Comparison of ENCODE assay signal across 1 cellular context in genomic region chr6:16723833-16724232, GRCh38.
TF ChIP-seq lines count a peak whose summit lies in the region.

No MANE protein-coding gene starts in this region.

TF ChIP-seq in GM23338, 12 proteins besides CTCF, POLR2A, EP300 and RAD21 (continued from another document):
- TF ChIP-seq REST (IDR thresholded peaks at IDR 0.05; ENCODE audit: unreplicated experiment) (no peak), EZH2phosphoT487 (IDR thresholded peaks at IDR 0.05; ENCODE audit: unreplicated experiment) (no peak), STAT1 (IDR thresholded peaks at IDR 0.05; ENCODE audit: unreplicated experiment) (no peak), ETS1 (IDR thresholded peaks at IDR 0.05) (no peak)
